In the genomic region with DNA sequence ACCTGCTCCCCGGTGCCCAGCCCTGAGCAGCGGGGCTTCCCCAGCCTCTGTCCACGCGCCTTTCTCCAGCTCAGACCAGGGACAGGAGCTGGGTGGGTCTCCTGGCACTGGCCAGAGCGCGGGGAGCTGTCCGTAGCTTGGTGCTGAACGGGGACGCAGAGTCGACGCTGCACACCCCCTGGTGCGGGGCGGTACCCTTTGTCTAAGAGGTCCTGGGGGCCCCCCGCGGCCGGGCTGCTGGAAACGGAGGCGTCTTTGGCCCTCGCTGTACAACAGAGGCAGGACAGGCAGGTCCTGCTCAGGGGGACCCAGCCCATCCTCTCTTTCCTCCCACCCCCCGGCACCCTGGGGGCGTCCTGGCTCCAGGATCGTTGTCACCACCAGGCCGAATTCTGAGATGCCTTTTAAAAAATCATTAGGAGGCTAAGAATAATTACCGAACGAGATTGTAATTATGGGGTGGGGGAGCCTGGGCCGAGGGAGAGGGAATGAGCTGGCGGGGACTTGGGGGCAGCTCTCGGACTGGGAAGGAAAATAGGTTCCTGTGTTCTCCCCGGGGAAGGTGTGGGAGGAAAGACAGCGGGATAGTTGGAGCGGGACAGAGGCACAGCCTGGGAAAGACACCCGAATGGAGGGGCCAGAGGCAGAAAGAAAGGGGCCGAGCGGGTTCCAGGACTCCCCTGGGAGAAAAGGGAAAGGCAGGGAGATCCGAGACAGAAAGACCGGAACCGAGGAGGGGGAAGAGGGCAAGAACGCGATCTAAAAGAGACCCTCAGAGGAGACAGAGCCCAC, we compare ENCODE assay signal across 10 cellular contexts. TPM values are rescaled to one million over a fixed set of nuclear protein-coding genes. Genes with fewer than 3 reads are reported as not detected.
A peak's percentile ranks its signal among the peaks of the same experiment; 100 is the strongest.
DNase-seq lines count a peak whose midpoint lies in the region; ATAC-seq and TF ChIP-seq lines count a peak whose summit lies in the region.
"Had no signal": no experiment of that assay in that cellular context is flagged by ENCODE, and none has a peak within 500 bp of the region (broad histone marks: within the 10 kb centered on the region; RNA-seq: fewer than 3 reads in every experiment).

No MANE protein-coding gene starts in this region.

- H3K27me3 ChIP-seq in transverse colon = peaks cover 97% of the 10 kb centered on the region

- H3K36me3 ChIP-seq in transverse colon = no peaks in the 10 kb centered on the region
- H3K36me3 ChIP-seq: suprapubic skin had no signal

- intact Hi-C loops in transverse colon (cut with DNase I; ENCODE audit: low total_unique reads) = no loop called here

- H3K36me3 Mint-ChIP-seq in activated naive CD4-positive, alpha-beta T cell treated with anti-CD3 and anti-CD28 coated beads, Interleukin-2, amount 50 U/mL, for 72 hours = peaks cover 2 to 20% of the 10 kb centered on the region in 2 donors

- H3K9me3 ChIP-seq in transverse colon = no peaks in the 10 kb centered on the region
- H3K9me3 ChIP-seq: suprapubic skin had no signal

- in situ Hi-C loops in transverse colon (cut with MboI; ENCODE audit: low pct_ligation_motif_present in 1 of 4, low pct_unique_long_range_greater_than_20kb in 1 of 4, low sequenced_read_pairs in 3 of 4) = loop anchor here in 1 of 4 donors (25.0 kb wide), 1 partner anchor 359 kb away; no protein-coding TSS in a partner anchor

- ATAC-seq in activated naive CD4-positive, alpha-beta T cell treated with anti-CD3 and anti-CD28 coated beads, Interleukin-2, amount 50 U/mL, for 72 hours = peak; percentile 23 to 36

- H3K27ac ChIP-seq in transverse colon = no peak overlapping the region
- H3K27ac ChIP-seq: suprapubic skin had no signal

- peak overlapping the region in 1 of 2 donors; percentile 47 for H3K27ac Mint-ChIP-seq in activated naive CD4-positive, alpha-beta T cell treated with anti-CD3 and anti-CD28 coated beads, Interleukin-2, amount 50 U/mL, for 72 hours

- DNase-seq in activated CD8-positive, alpha-beta memory T cell treated with anti-CD3 and anti-CD28 coated beads for 24 hours = peak; percentile 72
- no peak for DNase-seq in activated CD8-positive, alpha-beta memory T cell treated with anti-CD3 and anti-CD28 coated beads, Interleukin-2, amount 50 U/mL, for 48 hours
- peak in 1 of 2 donors; percentile 52 for DNase-seq in activated naive CD4-positive, alpha-beta T cell treated with anti-CD3 and anti-CD28 coated beads, Interleukin-2, amount 50 U/mL, for 72 hours (ENCODE audit: low spot score in 2 of 2)
- DNase-seq in iPS-NIHi7 (ENCODE audit: extremely low spot score) (peak; percentile 82), transverse colon (peak; percentile 32), NCI-H446 treated with DMSO at 0.1 percent for 48 hours (lab: John Stamatoyannopoulos, UW) (no peak)
- DNase-seq in NK-92 treated with Interleukin-12 subunit alpha and Interleukin-12 subunit beta, amount 100 ng/mL, for 24 hours (lab: John Stamatoyannopoulos, UW) = no peak
- no peak for DNase-seq in activated effector memory CD4-positive, alpha-beta T cell treated with anti-CD3 and anti-CD28 coated beads, Interleukin-2, amount 50 U/mL, for 16 hours

- no peak for TF ChIP-seq EP300 in transverse colon (IDR thresholded peaks at IDR 0.05; ENCODE audit: low read depth)

- H3K4me1 ChIP-seq in transverse colon = peaks cover 0 to 54% (median 26%) of the 10 kb centered on the region in 4 donors

- H3K4me3 ChIP-seq in transverse colon = no peak overlapping the region
- H3K4me3 ChIP-seq: suprapubic skin had no signal

- H3K9me3 Mint-ChIP-seq in activated naive CD4-positive, alpha-beta T cell treated with anti-CD3 and anti-CD28 coated beads, Interleukin-2, amount 50 U/mL, for 72 hours = no peaks in the 10 kb centered on the region

- no peak for TF ChIP-seq POLR2A in transverse colon (IDR thresholded peaks at IDR 0.05)

- no peak for TF ChIP-seq CTCF in transverse colon (IDR thresholded peaks at IDR 0.05)

- 6 to 15% methylated on average over 15 to 21 of the region's 39 CpGs for WGBS in transverse colon (ENCODE audit: low coverage in 1 of 2), 2 donors

RNA-seq across cellular contexts. Expression of a gene that starts 4.1 kb away (rescaled TPM):
- under 1 TPM in 1 of 2 donors, not detected in 1; 0.16 TPM for total RNA-seq in activated naive CD4-positive, alpha-beta T cell treated with anti-CD3 and anti-CD28 coated beads, Interleukin-2, amount 50 U/mL, for 72 hours
- total RNA-seq in transverse colon = under 1 TPM in 2 of 4 donors, not detected in 2; 0.27 to 0.79 TPM

RNA-seq across cellular contexts. Expression of a gene that starts 18.7 kb away (rescaled TPM):
- not detected for total RNA-seq in activated naive CD4-positive, alpha-beta T cell treated with anti-CD3 and anti-CD28 coated beads, Interleukin-2, amount 50 U/mL, for 72 hours
- not detected for total RNA-seq in transverse colon
- total RNA-seq: mononuclear cell, suprapubic skin had no signal

Comparison
In these comparisons a context has a peak if more than half of its experiments do, and no peak if none do; other contexts are left out.
1. DNase-seq: peak in activated CD8-positive, alpha-beta memory T cell treated with anti-CD3 and anti-CD28 coated beads for 24 hours (single experiment), iPS-NIHi7 (single experiment) and transverse colon (single experiment); none in activated CD8-positive, alpha-beta memory T cell treated with anti-CD3 and anti-CD28 coated beads, Interleukin-2, amount 50 U/mL, for 48 hours (single experiment), NCI-H446 treated with DMSO at 0.1 percent for 48 hours (single experiment), NK-92 treated with Interleukin-12 subunit alpha and Interleukin-12 subunit beta, amount 100 ng/mL, for 24 hours (single experiment) and activated effector memory CD4-positive, alpha-beta T cell treated with anti-CD3 and anti-CD28 coated beads, Interleukin-2, amount 50 U/mL, for 16 hours (single experiment).